16 cellular contexts compared by ENCODE assay signal in genomic region chr5:171630670-171631065, GRCh38.
DNase-seq lines count a peak whose midpoint lies in the region; ATAC-seq, FAIRE-seq and TF ChIP-seq lines count a peak whose summit lies in the region.
"Had no signal": no experiment of that assay in that cellular context is flagged by ENCODE, and none has a peak within 500 bp of the region (broad histone marks: within the 10 kb centered on the region; RNA-seq: fewer than 3 reads in every experiment).

No MANE protein-coding gene starts in this region.

- TF ChIP-seq CTCF in A549 (IDR thresholded peaks at IDR 0.05) (no peak), GM23338 (conservative IDR thresholded peaks at IDR 0.05; ENCODE audit: low read depth in 2 of 2) (no peak), PC-9 (conservative IDR thresholded peaks at IDR 0.05) (no peak), hepatocyte (IDR thresholded peaks at IDR 0.05; ENCODE audit: poor library complexity) (no peak), adrenal gland (IDR thresholded peaks at IDR 0.05) (no peak), tibial nerve (IDR thresholded peaks at IDR 0.05) (no peak)

- H3K4me2 ChIP-seq in A549 (peak overlapping the region; percentile 100), GM23338 (peak overlapping the region; percentile 71), PC-9 (peak overlapping the region; percentile 71; the same call in 1 of the 2 replicates), hepatocyte (peak overlapping the region; percentile 70)

- ATAC-seq in A549 (no peak), GM23338 (no peak), GM21529 (IDR thresholded peaks at IDR 0.05; ENCODE audit: unreplicated experiment) (no peak), GM19328 (IDR thresholded peaks at IDR 0.05; ENCODE audit: unreplicated experiment) (no peak)

- CTCF ChIA-PET in A549 (lab: Yijun Ruan, JAX) = interaction anchor here (0.6 to 4.3 kb wide), 52 partner anchors 9 to 440 kb away, joined by 3 to 41 read pairs (median 5); partner anchors contain the start of gene FGF18
- CTCF ChIA-PET in PC-9 (lab: Charles Lee) = no interaction called here

- no TSS peak for BruUV-seq in PC-9 (replicated peaks; lab: Mats Ljungman, UMichigan)

- H3K4me1 Mint-ChIP-seq in GM23338 = peaks cover 9% of the 10 kb centered on the region; the same call in 1 of the 3 replicates

- H2AFZ ChIP-seq in GM23338 (no peak overlapping the region), PC-9 (no peak overlapping the region), hepatocyte (no peak overlapping the region)

- no peaks in the 10 kb centered on the region for H3K9me3 ChIP-seq in A549
- H3K9me3 ChIP-seq in PC-9 (ENCODE audit: insufficient read depth, low read depth) = no peaks in the 10 kb centered on the region
- H3K9me3 ChIP-seq in hepatocyte (ENCODE audit: low read depth) = no peaks in the 10 kb centered on the region
- H3K9me3 ChIP-seq in adrenal gland (replicated peaks in 1 of 3) = no peaks in the 10 kb centered on the region
- no peaks in the 10 kb centered on the region for H3K9me3 ChIP-seq in tibial nerve
- H3K9me3 ChIP-seq: Caco-2 had no signal

- H3K4me3 Mint-ChIP-seq in GM23338 = no peak overlapping the region

- H4K20me1 ChIP-seq in GM23338 (replicated peaks; ENCODE audit: insufficient read depth) (no peaks in the 10 kb centered on the region; the same call in 1 of the 2 replicates), PC-9 (ENCODE audit: insufficient read depth) (no peaks in the 10 kb centered on the region), hepatocyte (ENCODE audit: insufficient read depth, poor library complexity, severe bottlenecking) (no peaks in the 10 kb centered on the region)

- H3K27ac ChIP-seq in A549 (no peak overlapping the region), GM23338 (ENCODE audit: low read depth) (no peak overlapping the region), PC-9 (no peak overlapping the region), hepatocyte (no peak overlapping the region), adrenal gland (no peak overlapping the region), tibial nerve (no peak overlapping the region)
- H3K27ac ChIP-seq: HL-60, SK-N-MC had no signal

- DNase-seq in A549 (ENCODE audit: low read depth in 1 of 2, low spot score in 1 of 2) = no peak
- DNase-seq in GM23338 (ENCODE audit: low spot score) = no peak
- DNase-seq in PC-9 = no peak
- DNase-seq in hepatocyte (ENCODE audit: low spot score) = no peak
- DNase-seq in adrenal gland = no peak
- no peak for DNase-seq in tibial nerve (ENCODE audit: low spot score in 2 of 2)
- DNase-seq: DMS153, NCI-H1048 had no signal

- no peaks in the 10 kb centered on the region for H3K36me3 ChIP-seq in GM23338 (ENCODE audit: insufficient read depth)
- H3K36me3 ChIP-seq in PC-9 (ENCODE audit: low read depth) = no peaks in the 10 kb centered on the region
- no peaks in the 10 kb centered on the region for H3K36me3 ChIP-seq in hepatocyte (replicated peaks; ENCODE audit: insufficient read depth, low read depth)
- no peaks in the 10 kb centered on the region for H3K36me3 ChIP-seq in adrenal gland (replicated peaks in 1 of 2)
- no peaks in the 10 kb centered on the region for H3K36me3 ChIP-seq in tibial nerve

- POLR2A ChIA-PET in A549 (lab: Yijun Ruan, JAX) (no interaction called here), PC-9 (lab: Charles Lee; ENCODE audit: unreplicated experiment) (no interaction called here)

- FAIRE-seq in A549 (lab: Jason Lieb, UNC) = no peak
- FAIRE-seq: A204.1, GM19239, HTR-8/SVneo had no signal

- H3K4me3 ChIP-seq in A549 = peak overlapping the region; percentile 50; the same call in 2 of the 3 replicates
- no peak overlapping the region for H3K4me3 ChIP-seq in GM23338
- no peak overlapping the region for H3K4me3 ChIP-seq in PC-9
- no peak overlapping the region for H3K4me3 ChIP-seq in hepatocyte
- H3K4me3 ChIP-seq in adrenal gland = no peak overlapping the region
- H3K4me3 ChIP-seq in tibial nerve = no peak overlapping the region

- H3K4me1 ChIP-seq in A549 = no peaks in the 10 kb centered on the region
- H3K4me1 ChIP-seq in GM23338 (ENCODE audit: insufficient read depth) = peaks cover 5% of the 10 kb centered on the region
- peaks cover 26% of the 10 kb centered on the region for H3K4me1 ChIP-seq in PC-9 (replicated peaks; ENCODE audit: insufficient read depth)
- H3K4me1 ChIP-seq in hepatocyte (ENCODE audit: insufficient read depth) = no peaks in the 10 kb centered on the region
- peaks cover 0 to 9% of the 10 kb centered on the region in 2 donors for H3K4me1 ChIP-seq in adrenal gland (replicated peaks in 1 of 2)
- H3K4me1 ChIP-seq in tibial nerve = peaks cover 0 to 15% (median 2%) of the 10 kb centered on the region in 4 donors

- H3K27me3 ChIP-seq in GM23338 (ENCODE audit: insufficient read depth) (peaks cover 59% of the 10 kb centered on the region), PC-9 (ENCODE audit: insufficient read depth, low read depth) (no peaks in the 10 kb centered on the region), hepatocyte (peaks cover 6% of the 10 kb centered on the region), adrenal gland (peaks cover 10% of the 10 kb centered on the region), tibial nerve (no peaks in the 10 kb centered on the region)

- peaks cover 59% of the 10 kb centered on the region for H3K27me3 Mint-ChIP-seq in GM23338 (ENCODE audit: insufficient read depth, low read depth, poor library complexity)

- TF ChIP-seq POLR2A in A549 (IDR thresholded peaks at IDR 0.05; ENCODE audit: low read length) (no peak), adrenal gland (IDR thresholded peaks at IDR 0.05) (no peak), tibial nerve (IDR thresholded peaks at IDR 0.05) (no peak)

- H3K9me3 Mint-ChIP-seq in GM23338 = peaks cover 2% of the 10 kb centered on the region; the same call in 1 of the 3 replicates

- TF ChIP-seq EP300 in A549 (IDR thresholded peaks at IDR 0.05) (no peak), tibial nerve (IDR thresholded peaks at IDR 0.05) (no peak)

- no peaks in the 10 kb centered on the region for H3F3A ChIP-seq in GM23338 (replicated peaks; ENCODE audit: low read depth)
- peaks cover 15% of the 10 kb centered on the region; the same call in 1 of the 2 replicates for H3F3A ChIP-seq in PC-9 (ENCODE audit: insufficient read depth, low read depth)

- H3K27ac Mint-ChIP-seq in GM23338 = no peak overlapping the region

- no peaks in the 10 kb centered on the region for H3K36me3 Mint-ChIP-seq in GM23338 (ENCODE audit: low read depth)

- 92% methylated on average over 3 of the region's 3 CpGs for WGBS in A549 (ENCODE audit: missing lambda C conversion rate)
- 86% methylated on average over 3 of the region's 3 CpGs for WGBS in hepatocyte (ENCODE audit: low lambda C conversion rate, missing lambda C conversion rate)
- 62 to 77% (median 71%) methylated on average over 3 of the region's 3 CpGs for WGBS in adrenal gland, 4 donors
- 78% methylated on average over 3 of the region's 3 CpGs for WGBS in tibial nerve, 2 donors

- H3K9me2 ChIP-seq in GM23338 (ENCODE audit: insufficient read depth) (no peaks in the 10 kb centered on the region), PC-9 (ENCODE audit: insufficient read depth) (no peaks in the 10 kb centered on the region), hepatocyte (replicated peaks; ENCODE audit: insufficient read depth) (no peaks in the 10 kb centered on the region)

- TF ChIP-seq RAD21 in A549 (conservative IDR thresholded peaks at IDR 0.05 in 1 of 2, IDR thresholded peaks at IDR 0.05 in 1 of 2) = no peak

- intact Hi-C loops in PC-9 (cut with micrococcal nuclease; ENCODE audit: unreplicated experiment) (loop anchor here (5.0 kb wide), 2 partner anchors 213 to 277 kb away; partner anchors contain the start of gene FGF18), adrenal gland (cut with DNase I) (no loop called here)

- H3K79me2 ChIP-seq in GM23338 (replicated peaks; ENCODE audit: insufficient read depth) = no peaks in the 10 kb centered on the region
- no peaks in the 10 kb centered on the region for H3K79me2 ChIP-seq in PC-9 (ENCODE audit: low read depth)
- no peaks in the 10 kb centered on the region for H3K79me2 ChIP-seq in hepatocyte

TF ChIP-seq in A549, 52 proteins besides CTCF, POLR2A, EP300 and RAD21:
- TF ChIP-seq ZFP36 (IDR thresholded peaks at IDR 0.05; ENCODE audit: borderline replicate concordance, partially characterized antibody) (no peak), KDM5A (IDR thresholded peaks at IDR 0.05) (no peak), HES2 (IDR thresholded peaks at IDR 0.05) (no peak), MAFK (IDR thresholded peaks at IDR 0.05; ENCODE audit: partially characterized antibody) (peak; percentile 34), ZSCAN20 (CRISPR knock-in tag; IDR thresholded peaks at IDR 0.05) (no peak), FOXS1 (CRISPR knock-in tag; IDR thresholded peaks at IDR 0.05) (no peak)

TF ChIP-seq in GM23338, 12 proteins besides CTCF, POLR2A, EP300 and RAD21 (continues in another document):
- TF ChIP-seq POLR2AphosphoS5 (IDR thresholded peaks at IDR 0.05; ENCODE audit: low read depth) (no peak), NANOG (IDR thresholded peaks at IDR 0.05; ENCODE audit: borderline replicate concordance) (no peak), REST (IDR thresholded peaks at IDR 0.05; ENCODE audit: unreplicated experiment) (no peak), CREB1 (CRISPR knock-in tag; IDR thresholded peaks at IDR 0.05; ENCODE audit: low read depth) (no peak), ZNF331 (CRISPR knock-in tag; IDR thresholded peaks at IDR 0.05; ENCODE audit: low read depth) (no peak)
